37 cellular contexts compared by ENCODE assay signal in genomic region chr11:27313157-27313821, GRCh38. TPM values are rescaled to one million over a fixed set of nuclear protein-coding genes. Genes with fewer than 3 reads are reported as not detected.
DNase-seq lines count a peak whose midpoint lies in the region; ATAC-seq, FAIRE-seq and TF ChIP-seq lines count a peak whose summit lies in the region.
"Had no signal": no experiment of that assay in that cellular context is flagged by ENCODE, and none has a peak within 500 bp of the region (broad histone marks: within the 10 kb centered on the region; RNA-seq: fewer than 3 reads in every experiment).

No MANE protein-coding gene starts in this region.

- peak overlapping the region; percentile 2 for H2AFZ ChIP-seq in HepG2 (ENCODE audit: low read length)

- TF ChIP-seq EP300 in HepG2 (IDR thresholded peaks at IDR 0.05; ENCODE audit: low read depth in 2 of 2, low read length in 2 of 2) (no peak), HepG2 (CRISPR knock-in tag; IDR thresholded peaks at IDR 0.05; ENCODE audit: borderline replicate concordance) (no peak)

- no peaks in the 10 kb centered on the region for H3K27me3 ChIP-seq in HepG2 (ENCODE audit: control insufficient read depth in 1 of 2, insufficient read depth in 2 of 2, low read length in 2 of 2)
- H3K27me3 ChIP-seq in right lobe of liver = no peaks in the 10 kb centered on the region
- H3K27me3 ChIP-seq: heart right ventricle, sigmoid colon, tibial nerve had no signal

- H3K9me3 ChIP-seq in HepG2 (ENCODE audit: low read length) = no peaks in the 10 kb centered on the region
- H3K9me3 ChIP-seq in right lobe of liver = no peaks in the 10 kb centered on the region
- H3K9me3 ChIP-seq: heart right ventricle, prostate gland, sigmoid colon, tibial nerve had no signal

- CTCF ChIA-PET in HepG2 (lab: Yijun Ruan, JAX; ENCODE audit: low intra/inter-chr PET ratio, low total read pairs) = no interaction called here

- in situ Hi-C loops in HepG2 (cut with HindIII; ENCODE audit: extremely low pct_ligation_motif_present, low pct_unique_long_range_greater_than_20kb) = no loop called here

- TF ChIP-seq CTCF in HepG2 (CRISPR knock-in tag; IDR thresholded peaks at IDR 0.05) (no peak), right lobe of liver (IDR thresholded peaks at IDR 0.05) (no peak), fibroblast of the aortic adventitia (IDR thresholded peaks at IDR 0.05; ENCODE audit: insufficient read depth, low read length) (no peak)

- no TSS peak for BruUV-seq in HepG2 (replicated peaks; lab: Mats Ljungman, UMichigan)

- H3K4me3 ChIP-seq in HepG2 (replicated peaks in 1 of 3; ENCODE audit: insufficient read depth in 1 of 3, low read depth in 2 of 3, low read length in 3 of 3) (no peak overlapping the region), right lobe of liver (no peak overlapping the region), fibroblast of the aortic adventitia (ENCODE audit: low read depth, low read length) (no peak overlapping the region)
- H3K4me3 ChIP-seq: heart right ventricle, prostate gland, sigmoid colon, tibial nerve had no signal

- TF ChIP-seq RAD21 in HepG2 (CRISPR knock-in tag; IDR thresholded peaks at IDR 0.05) = no peak

- TF ChIP-seq POLR2A in HepG2 (IDR thresholded peaks at IDR 0.05; ENCODE audit: insufficient read depth in 1 of 2, low read depth in 2 of 2, low read length in 2 of 2) = no peak
- TF ChIP-seq POLR2A in right lobe of liver (IDR thresholded peaks at IDR 0.05) = no peak

- H3K36me3 ChIP-seq in HepG2 (replicated peaks in 1 of 2; ENCODE audit: control insufficient read depth in 1 of 2, insufficient read depth in 2 of 2, low read length in 2 of 2) = no peaks in the 10 kb centered on the region
- H3K36me3 ChIP-seq in right lobe of liver = no peaks in the 10 kb centered on the region
- H3K36me3 ChIP-seq: heart right ventricle, prostate gland, sigmoid colon, tibial nerve, WERI-Rb-1 had no signal

- intact Hi-C loops in HepG2 (cut with micrococcal nuclease; ENCODE audit: unreplicated experiment) (no loop called here), right lobe of liver (cut with DNase I) (no loop called here)

- peak overlapping the region; percentile 8 for H3K27ac ChIP-seq in HepG2 (ENCODE audit: extremely low read length, insufficient read depth, low read length)
- peak overlapping the region in 1 of 3 donors; percentile 2 for H3K27ac ChIP-seq in right lobe of liver
- H3K27ac ChIP-seq: 22Rv1, epithelial cell of prostate, heart right ventricle, prostate gland, sigmoid colon, tibial nerve, WERI-Rb-1 had no signal

- no peak overlapping the region for H3K4me2 ChIP-seq in HepG2 (ENCODE audit: low read depth, low read length)

- WGBS in HepG2 (ENCODE audit: low lambda C conversion rate) = 95% methylated on average over 2 of the region's 2 CpGs
- WGBS in right lobe of liver (ENCODE audit: insufficient coverage, low coverage, low lambda C conversion rate, missing lambda C conversion rate) = 86% methylated on average over 2 of the region's 2 CpGs

- no peak for FAIRE-seq in HepG2 (lab: Jason Lieb, UNC)
- FAIRE-seq: D721Med, GM18507, H54, HTR-8/SVneo, kidney had no signal

- ATAC-seq in HepG2 = no peak
- ATAC-seq in right lobe of liver = no peak
- no peak for ATAC-seq in HG02840 (IDR thresholded peaks at IDR 0.05; ENCODE audit: low FRiP score, unreplicated experiment)
- ATAC-seq: activated naive CD4-positive, alpha-beta T cell treated with anti-CD3 and anti-CD28 coated beads, Interleukin-2, amount 50 U/mL, for 72 hours; heart right ventricle; left ventricle myocardium superior had no signal

- POLR2A ChIA-PET in HepG2 (lab: Yijun Ruan, JAX) = interaction anchor here (0.7 kb wide), 1 partner anchor 8 kb away, joined by 3 read pairs; no protein-coding TSS in a partner anchor

- H3K4me1 ChIP-seq in HepG2 (ENCODE audit: insufficient read depth, low read length) (peaks cover 42% of the 10 kb centered on the region), right lobe of liver (peaks cover 0 to 23% (median 9%) of the 10 kb centered on the region in 4 donors)
- H3K4me1 ChIP-seq: heart right ventricle, prostate gland, sigmoid colon, tibial nerve had no signal

- no peak overlapping the region for H3K9ac ChIP-seq in HepG2 (ENCODE audit: insufficient read depth, low read depth, low read length)

- H4K20me1 ChIP-seq in HepG2 (ENCODE audit: insufficient read depth, low read length) = no peaks in the 10 kb centered on the region

- DNase-seq in HepG2 (ENCODE audit: low spot score) (no peak), right lobe of liver (no peak), amniotic stem cell (lab: John Stamatoyannopoulos, UW) (peak; percentile 60), fibroblast of the aortic adventitia (ENCODE audit: low read depth) (peak; percentile 44), midbrain (lab: John Stamatoyannopoulos, UW) (no peak), NCI-H1436 (lab: John Stamatoyannopoulos, UW) (no peak), SHP77 treated with DMSO at 0.1 percent for 48 hours (lab: John Stamatoyannopoulos, UW) (no peak)
- DNase-seq: activated CD4-positive, alpha-beta T cell treated with anti-CD3 and anti-CD28 coated beads for 48 hours; activated CD8-positive, alpha-beta memory T cell treated with anti-CD3 and anti-CD28 coated beads for 24 hours; activated T-cell treated with anti-CD3 and anti-CD28 coated beads for 4 hours; anterior cingulate cortex; CD4-positive, CD25-positive, alpha-beta regulatory T cell; DND-41; foreskin melanocyte; heart right ventricle; KG1; kidney; left ventricle myocardium superior; naive B cell; NCI-H2029 treated with DMSO at 0.1 percent for 48 hours; NCI-H2227 treated with DMSO at 0.1 percent for 48 hours; SHP77; sigmoid colon; stimulated activated CD4-positive, alpha-beta T cell treated with anti-CD3 and anti-CD28 coated beads, Interleukin-12 subunit alpha, Interleukin-12 subunit beta, amount 100 ng/mL, for 4 hours; stimulated activated CD4-positive, alpha-beta T cell treated with anti-CD3 and anti-CD28 coated beads, Interleukin-4, amount 100 ng/mL, for 1 hour; T1000; WERI-Rb-1 had no signal

- H3K79me2 ChIP-seq in HepG2 (ENCODE audit: insufficient read depth, low read length) = no peaks in the 10 kb centered on the region

TF ChIP-seq in HepG2, 621 proteins besides CTCF, POLR2A, EP300 and RAD21:
- TF ChIP-seq ZBTB1 (CRISPR knock-in tag; IDR thresholded peaks at IDR 0.05; ENCODE audit: borderline replicate concordance) (no peak), MAFK (conservative IDR thresholded peaks at IDR 0.05 in 1 of 2, IDR thresholded peaks at IDR 0.05 in 1 of 2; ENCODE audit: low read length in 2 of 2) (peak; percentile 12 to 54; a peak in 2 of 4 replicates)

RNA-seq across cellular contexts. Expression of gene CCDC34, which starts 49.7 kb away (rescaled TPM):
- total RNA-seq in HepG2 (2016; rRNA removed; fragmentation: Illumina TruSeq; extraction: Trizol) (34.3 and 37.9 TPM in 2 replicates), right lobe of liver (1 to 10 TPM; 1.8 to 3.6 (median 2.1) TPM), fibroblast of the aortic adventitia (ENCODE audit: low replicate concordance) (6.3 and 10.7 TPM in 2 replicates)
- total RNA-seq in HepG2 (2016; cell fraction: cytosol; rRNA removed; fragmentation: Illumina TruSeq; extraction: Trizol; ENCODE audit: low read depth) = 10.7 and 11.6 TPM in 2 replicates
- 35.1 and 40.9 TPM in 2 replicates for total RNA-seq in HepG2 (2016; cell fraction: insoluble cytoplasmic fraction; rRNA removed; fragmentation: Illumina TruSeq; extraction: Trizol)
- total RNA-seq in HepG2 (2016; cell fraction: membrane; rRNA removed; fragmentation: Illumina TruSeq; extraction: Trizol) = 18.2 and 19.0 TPM in 2 replicates
- 16.1 and 19.6 TPM in 2 replicates for total RNA-seq in HepG2 (2016; cell fraction: nucleus; rRNA removed; fragmentation: Illumina TruSeq; extraction: Trizol)
- polyA plus RNA-seq in HepG2 (2011; rRNA removed) = 3.2 and 7.6 TPM in 2 replicates
- polyA plus RNA-seq in HepG2 (2011; cell fraction: cytosol; rRNA removed) = 3.7 and 5.9 TPM in 2 replicates
- 2.3 and 2.6 TPM in 2 replicates for polyA plus RNA-seq in HepG2 (2011; cell fraction: nucleus; rRNA removed)
- polyA plus RNA-seq in HepG2 (2012) = 7.7 and 20.2 TPM in 2 replicates
- polyA plus RNA-seq in HepG2 (2016; cell fraction: cytosol; fragmentation: Illumina TruSeq; extraction: Trizol; ENCODE audit: low read depth) = 7.5 and 10.1 TPM in 2 replicates
- polyA plus RNA-seq in HepG2 (2016; cell fraction: insoluble cytoplasmic fraction; fragmentation: Illumina TruSeq; extraction: Trizol; ENCODE audit: low read depth) = 54.7 and 54.9 TPM in 2 replicates
- 14.2 and 15.6 TPM in 2 replicates for polyA plus RNA-seq in HepG2 (2016; cell fraction: membrane; fragmentation: Illumina TruSeq; extraction: Trizol; ENCODE audit: low read depth)
- polyA plus RNA-seq in HepG2 (2016; cell fraction: nucleus; fragmentation: Illumina TruSeq; extraction: Trizol; ENCODE audit: insufficient read depth, low read depth) = 22.5 and 25.2 TPM in 2 replicates
- polyA minus RNA-seq in HepG2 (2011; rRNA and poly(A)+ RNA removed; ENCODE audit: low replicate concordance) = 6.1 and 10.4 TPM in 2 replicates
- 3.0 and 3.5 TPM in 2 replicates for polyA minus RNA-seq in HepG2 (2011; cell fraction: cytosol; rRNA and poly(A)+ RNA removed)
- 15.7 and 17.0 TPM in 2 replicates for polyA minus RNA-seq in HepG2 (2011; cell fraction: nucleus; rRNA and poly(A)+ RNA removed)

Comparison
In these comparisons a context has a peak if more than half of its experiments do, and no peak if none do; other contexts are left out.
1. DNase-seq: peak in amniotic stem cell (single experiment) and fibroblast of the aortic adventitia (single experiment); none in HepG2 (single experiment), right lobe of liver (0 of 3), midbrain (single experiment), NCI-H1436 (single experiment) and SHP77 treated with DMSO at 0.1 percent for 48 hours (single experiment).